ENCODE assay signal across 16 cellular contexts in the genomic region with DNA sequence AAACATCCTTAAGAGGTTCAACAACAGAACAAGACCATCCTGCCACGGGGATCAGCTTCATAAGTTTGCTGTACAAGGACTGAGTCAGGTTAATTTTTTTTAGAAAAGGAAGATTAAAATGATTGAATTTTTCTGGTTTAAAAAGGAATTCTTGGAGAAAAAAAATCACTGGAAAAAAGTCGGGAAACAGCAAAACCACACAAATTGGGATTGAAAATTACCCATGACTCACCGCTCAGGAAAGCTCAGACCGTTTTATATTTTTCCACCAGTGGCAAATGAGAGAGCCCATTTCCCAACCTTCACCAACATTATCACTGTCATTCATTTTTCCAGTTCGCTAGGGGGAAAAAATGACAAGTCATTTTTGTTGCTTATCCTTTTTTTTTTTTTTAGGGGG.
"Had no signal": no experiment of that assay in that cellular context is flagged by ENCODE, and none has a peak within 500 bp of the region (broad histone marks: within the 10 kb centered on the region; RNA-seq: fewer than 3 reads in every experiment).

No MANE protein-coding gene starts in this region.

- H3K4me1 ChIP-seq: breast epithelium, tibial artery had no signal

- ATAC-seq: left lobe of liver; stimulated activated memory B cell treated with anti-CD40 and anti-IgM and Interleukin-4, amounts not matched to agents 10 μg/mL and 1 μg/mL and 100 μg/mL, for 72 hours had no signal

- FAIRE-seq: keratinocyte, urothelium cell line had no signal

- H3K36me3 ChIP-seq: breast epithelium had no signal

- H3K4me3 ChIP-seq: breast epithelium, tibial artery had no signal

- DNase-seq: activated CD4-positive, alpha-beta T cell treated with anti-CD3 and anti-CD28 coated beads, Interleukin-2, amount 50 U/mL, for 1 hour; activated naive CD8-positive, alpha-beta T cell treated with anti-CD3 and anti-CD28 coated beads for 36 hours; dermis blood vessel endothelial cell; hippocampal formation; mammary epithelial cell; naive B cell; retina; stimulated activated CD4-positive, alpha-beta T cell treated with anti-CD3 and anti-CD28 coated beads, Interleukin-2, amount 100 ng/mL, for 48 hours; T-helper 9 cell; tibial artery had no signal

- H3K27me3 ChIP-seq: breast epithelium, tibial artery had no signal

- H3K9me3 ChIP-seq: breast epithelium, tibial artery had no signal

- H3K27ac ChIP-seq: breast epithelium, epithelial cell of prostate, tibial artery had no signal
